In the genomic region with DNA sequence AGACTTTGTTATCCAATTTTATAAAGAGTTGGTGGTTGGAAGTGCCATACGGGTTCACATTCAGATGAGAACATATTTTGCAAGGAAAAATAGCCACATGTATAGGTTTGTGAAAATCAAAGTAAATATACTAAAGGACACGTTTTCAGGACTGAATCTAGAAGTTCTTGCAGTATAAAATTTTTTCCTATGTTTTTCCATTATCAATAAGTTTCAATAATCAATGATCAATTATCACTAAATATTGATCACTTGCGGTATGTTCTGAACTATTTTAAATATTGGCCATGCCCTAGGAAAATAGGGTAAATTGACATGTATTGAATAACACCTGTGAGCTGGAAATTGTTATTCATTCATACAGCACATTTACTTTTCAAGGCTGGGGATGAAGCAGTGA, we compare ENCODE assay signal across 27 cellular contexts.
"Had no signal": no experiment of that assay in that cellular context is flagged by ENCODE, and none has a peak within 500 bp of the region (broad histone marks: within the 10 kb centered on the region; RNA-seq: fewer than 3 reads in every experiment).

No MANE protein-coding gene starts in this region.

- FAIRE-seq: colon, endometrium, endothelial cell of umbilical vein had no signal

- ATAC-seq: effector memory CD8-positive, alpha-beta T cell; esophagus mucosa; foreskin keratinocyte; gastrocnemius medialis; gastroesophageal sphincter; heart left ventricle; heart right ventricle had no signal

- H3K4me1 ChIP-seq: colonic mucosa, esophagus muscularis mucosa, esophagus squamous epithelium, foreskin keratinocyte, gastrocnemius medialis, gastroesophageal sphincter, heart left ventricle, heart right ventricle had no signal

- H3K36me3 ChIP-seq: colonic mucosa, esophagus muscularis mucosa, esophagus squamous epithelium, gastrocnemius medialis, gastroesophageal sphincter, heart left ventricle, heart right ventricle had no signal

- H3K27me3 ChIP-seq: colonic mucosa, dorsolateral prefrontal cortex, esophagus muscularis mucosa, esophagus squamous epithelium, foreskin keratinocyte, gastrocnemius medialis, gastroesophageal sphincter, heart left ventricle, heart right ventricle had no signal

- H3K27ac ChIP-seq: colonic mucosa, coronary artery, dorsolateral prefrontal cortex, epithelial cell of prostate, esophagus muscularis mucosa, esophagus squamous epithelium, foreskin keratinocyte, gastrocnemius medialis, gastroesophageal sphincter, heart left ventricle, heart right ventricle had no signal

- H3K4me3 ChIP-seq: colonic mucosa, coronary artery, dorsolateral prefrontal cortex, esophagus muscularis mucosa, esophagus squamous epithelium, gastrocnemius medialis, gastroesophageal sphincter, heart left ventricle, heart right ventricle had no signal

- H3K9me3 ChIP-seq: colonic mucosa, esophagus muscularis mucosa, esophagus squamous epithelium, gastrocnemius medialis had no signal

- DNase-seq: colonic mucosa; cortex of kidney; dermis blood vessel endothelial cell; dorsolateral prefrontal cortex; effector CD4-positive, alpha-beta T cell; effector CD8-positive, alpha-beta T cell; effector memory CD4-positive, alpha-beta T cell; effector memory CD8-positive, alpha-beta T cell; endodermal cell; erythroblast; esophagus squamous epithelium; foreskin fibroblast; foreskin keratinocyte; foreskin melanocyte; gastrocnemius medialis; glutamatergic neuron; head of caudate nucleus; heart left ventricle; heart right ventricle had no signal
